Comparison of ENCODE assay signal across 19 cellular contexts in genomic region chr5:118968925-118969375, GRCh38. TPM values are rescaled to one million over a fixed set of nuclear protein-coding genes. Genes with fewer than 3 reads are reported as not detected.
A peak's percentile ranks its signal among the peaks of the same experiment; 100 is the strongest.
DNase-seq lines count a peak whose midpoint lies in the region; ATAC-seq and TF ChIP-seq lines count a peak whose summit lies in the region.
"Had no signal": no experiment of that assay in that cellular context is flagged by ENCODE, and none has a peak within 500 bp of the region (broad histone marks: within the 10 kb centered on the region; RNA-seq: fewer than 3 reads in every experiment).

No MANE protein-coding gene starts in this region.

- H3K4me3 ChIP-seq in SK-N-SH (ENCODE audit: low read depth in 2 of 2, low read length in 1 of 2) (no peak overlapping the region), vagina (no peak overlapping the region)
- H3K4me3 ChIP-seq: BLaER1 treated with 17β-estradiol and CSF1 and Interleukin-3, amounts not matched to agents 10 nM and 100 nM; Peyer's patch; upper lobe of left lung had no signal

- WGBS in SK-N-SH (ENCODE audit: low lambda C conversion rate) = 53% methylated on average over 2 of the region's 4 CpGs

- DNase-seq in SK-N-SH (no peak), astrocyte of the hippocampus (ENCODE audit: low read depth, low spot score) (peak; percentile 76), left cardiac atrium (peak; percentile 24), sciatic nerve (ENCODE audit: low spot score) (no peak), vagina (ENCODE audit: extremely low spot score in 2 of 2) (no peak), retina (no peak)
- no peak for DNase-seq in effector CD8-positive, alpha-beta T cell (lab: John Stamatoyannopoulos, UW)
- DNase-seq: activated T-cell treated with anti-CD3 and anti-CD28 coated beads, Interleukin-2, amount 50 U/mL, for 72 hours; DMS153; foreskin melanocyte; NCI-H1092 treated with DMSO at 0.1 percent for 48 hours; NCI-H82; Peyer's patch; stimulated activated naive CD8-positive, alpha-beta T cell treated with anti-CD3 and anti-CD28 coated beads, Interleukin-15, Interleukin-2, amounts not matched to agents 100 U/mL and 50 U/mL, for 24 hours; upper lobe of left lung had no signal

- ATAC-seq in SK-N-SH treated with all-trans-retinoic acid at 6 μM for 48 hours = peak; percentile 38
- ATAC-seq in left cardiac atrium = peak; percentile 83 to 86
- peak; percentile 22 for ATAC-seq in sciatic nerve
- ATAC-seq: activated T-cell treated with anti-CD3 and anti-CD28 coated beads, Interleukin-2, amount 50 U/mL, for 72 hours; stimulated activated naive CD8-positive, alpha-beta T cell treated with anti-CD3 and anti-CD28 coated beads, Interleukin-15, Interleukin-2, amounts not matched to agents 100 U/mL and 50 U/mL, for 24 hours had no signal

- H3K9me3 ChIP-seq in SK-N-SH (no peaks in the 10 kb centered on the region), vagina (no peaks in the 10 kb centered on the region)
- H3K9me3 ChIP-seq: Peyer's patch, upper lobe of left lung had no signal

- no peak for TF ChIP-seq POLR2A in vagina (IDR thresholded peaks at IDR 0.05)

- H3K27me3 ChIP-seq in SK-N-SH (ENCODE audit: insufficient read depth) = no peaks in the 10 kb centered on the region
- H3K27me3 ChIP-seq in vagina = no peaks in the 10 kb centered on the region
- H3K27me3 ChIP-seq: BLaER1 treated with 17β-estradiol and CSF1 and Interleukin-3, amounts not matched to agents 10 nM and 100 nM; Peyer's patch; upper lobe of left lung had no signal

- H3K4me2 ChIP-seq in SK-N-SH = no peak overlapping the region
- H3K4me2 ChIP-seq: BLaER1 treated with 17β-estradiol and CSF1 and Interleukin-3, amounts not matched to agents 10 nM and 100 nM; KMS-11 had no signal

- H3K9me2 ChIP-seq in SK-N-SH = no peaks in the 10 kb centered on the region

- TF ChIP-seq CTCF in SK-N-SH (IDR thresholded peaks at IDR 0.05) (no peak), vagina (IDR thresholded peaks at IDR 0.05) (no peak)

- POLR2A ChIA-PET in SK-N-SH (lab: Yijun Ruan, JAX) = no interaction called here

- H3K27ac ChIP-seq in SK-N-SH (ENCODE audit: low read depth in 2 of 2, low read length in 1 of 2) (no peak overlapping the region), vagina (no peak overlapping the region)
- H3K27ac ChIP-seq: BLaER1 treated with 17β-estradiol and CSF1 and Interleukin-3, amounts not matched to agents 10 nM and 100 nM; KMS-11; Peyer's patch; upper lobe of left lung; VCaP had no signal

- CTCF ChIA-PET in SK-N-SH (lab: Yijun Ruan, JAX) = interaction anchor here (2.3 to 3.9 kb wide), 2 partner anchors 12 to 19 kb away, joined by 9 to 13 read pairs; partner anchors contain the start of gene DTWD2

- H3K4me1 ChIP-seq in SK-N-SH (ENCODE audit: control insufficient read depth in 1 of 2, insufficient read depth in 2 of 2, low read depth in 1 of 2, low read length in 1 of 2) (no peaks in the 10 kb centered on the region; a peak in 1 of 4 replicates), vagina (no peaks in the 10 kb centered on the region)
- H3K4me1 ChIP-seq: BLaER1 treated with 17β-estradiol and CSF1 and Interleukin-3, amounts not matched to agents 10 nM and 100 nM; Peyer's patch; upper lobe of left lung had no signal

- intact Hi-C loops in left cardiac atrium (cut with DNase I) (no loop called here), sciatic nerve (cut with DNase I) (no loop called here), vagina (cut with DNase I) (no loop called here)

- no peak for TF ChIP-seq EP300 in SK-N-SH (IDR thresholded peaks at IDR 0.05; ENCODE audit: borderline replicate concordance in 1 of 2, low read depth in 1 of 2, low read length in 1 of 2)

- H2AFZ ChIP-seq in SK-N-SH (ENCODE audit: low read depth) = no peak overlapping the region

- no peaks in the 10 kb centered on the region for H3F3A ChIP-seq in SK-N-SH (replicated peaks; ENCODE audit: insufficient read depth)

- no peak overlapping the region for H3K9ac ChIP-seq in SK-N-SH
- H3K9ac ChIP-seq: BLaER1 treated with 17β-estradiol and CSF1 and Interleukin-3, amounts not matched to agents 10 nM and 100 nM; KMS-11 had no signal

- H3K36me3 ChIP-seq in SK-N-SH (replicated peaks in 1 of 2; ENCODE audit: control insufficient read depth in 1 of 2, insufficient read depth in 2 of 2, low read length in 1 of 2) (no peaks in the 10 kb centered on the region), vagina (no peaks in the 10 kb centered on the region)
- H3K36me3 ChIP-seq: BLaER1 treated with 17β-estradiol and CSF1 and Interleukin-3, amounts not matched to agents 10 nM and 100 nM; Peyer's patch; upper lobe of left lung had no signal

- no peak for TF ChIP-seq RAD21 in SK-N-SH (IDR thresholded peaks at IDR 0.05; ENCODE audit: low read length)

- H4K20me1 ChIP-seq in SK-N-SH (ENCODE audit: insufficient read depth) = no peaks in the 10 kb centered on the region
- H4K20me1 ChIP-seq: BLaER1 treated with 17β-estradiol and CSF1 and Interleukin-3, amounts not matched to agents 10 nM and 100 nM had no signal

- H3K79me2 ChIP-seq in SK-N-SH (ENCODE audit: insufficient read depth) = no peaks in the 10 kb centered on the region

TF ChIP-seq in SK-N-SH treated with all-trans-retinoic acid at 6 μM for 48 hours, 23 proteins besides CTCF, POLR2A, EP300 and RAD21 (continues in another document):
- TF ChIP-seq, protein P1, sequence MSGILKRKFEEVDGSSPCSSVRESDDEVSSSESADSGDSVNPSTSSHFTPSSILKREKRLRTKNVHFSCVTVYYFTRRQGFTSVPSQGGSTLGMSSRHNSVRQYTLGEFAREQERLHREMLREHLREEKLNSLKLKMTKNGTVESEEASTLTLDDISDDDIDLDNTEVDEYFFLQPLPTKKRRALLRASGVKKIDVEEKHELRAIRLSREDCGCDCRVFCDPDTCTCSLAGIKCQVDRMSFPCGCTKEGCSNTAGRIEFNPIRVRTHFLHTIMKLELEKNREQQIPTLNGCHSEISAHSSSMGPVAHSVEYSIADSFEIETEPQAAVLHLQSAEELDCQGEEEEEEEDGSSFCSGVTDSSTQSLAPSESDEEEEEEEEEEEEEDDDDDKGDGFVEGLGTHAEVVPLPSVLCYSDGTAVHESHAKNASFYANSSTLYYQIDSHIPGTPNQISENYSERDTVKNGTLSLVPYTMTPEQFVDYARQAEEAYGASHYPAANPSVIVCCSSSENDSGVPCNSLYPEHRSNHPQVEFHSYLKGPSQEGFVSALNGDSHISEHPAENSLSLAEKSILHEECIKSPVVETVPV (CRISPR knock-in tag; IDR thresholded peaks at IDR 0.05) = no peak
- TF ChIP-seq ZNF70 (CRISPR knock-in tag; IDR thresholded peaks at IDR 0.05) (no peak), ZNF565 (CRISPR knock-in tag; conservative IDR thresholded peaks at IDR 0.05; ENCODE audit: low read depth) (no peak), GLIS3 (CRISPR knock-in tag; IDR thresholded peaks at IDR 0.05) (no peak), BACH2 (CRISPR knock-in tag; IDR thresholded peaks at IDR 0.05; ENCODE audit: borderline replicate concordance) (no peak), ISL1 (CRISPR knock-in tag; IDR thresholded peaks at IDR 0.05) (no peak), ZFP3 (CRISPR knock-in tag; IDR thresholded peaks at IDR 0.05) (no peak), CSDC2 (CRISPR knock-in tag; IDR thresholded peaks at IDR 0.05) (no peak), ZFP30 (CRISPR knock-in tag; IDR thresholded peaks at IDR 0.05) (no peak), ESRRG (CRISPR knock-in tag; IDR thresholded peaks at IDR 0.05) (no peak)

TF ChIP-seq in SK-N-SH, 30 proteins besides CTCF, POLR2A, EP300 and RAD21 (continues in another document):
- TF ChIP-seq, protein P2, sequence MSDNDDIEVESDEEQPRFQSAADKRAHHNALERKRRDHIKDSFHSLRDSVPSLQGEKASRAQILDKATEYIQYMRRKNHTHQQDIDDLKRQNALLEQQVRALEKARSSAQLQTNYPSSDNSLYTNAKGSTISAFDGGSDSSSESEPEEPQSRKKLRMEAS (IDR thresholded peaks at IDR 0.05; ENCODE audit: low read depth) = no peak
- no peak for TF ChIP-seq MEF2A (IDR thresholded peaks at IDR 0.05; ENCODE audit: borderline replicate concordance, low read depth)
- no peak for TF ChIP-seq REST (IDR thresholded peaks at IDR 0.05; ENCODE audit: low read depth, low read length)
- TF ChIP-seq RCOR1 (IDR thresholded peaks at IDR 0.05; ENCODE audit: low read length) = no peak
- no peak for TF ChIP-seq NRF1 (IDR thresholded peaks at IDR 0.05; ENCODE audit: low read depth, low read length)
- TF ChIP-seq TAF1 (IDR thresholded peaks at IDR 0.05; ENCODE audit: borderline replicate concordance, low read depth, low read length) = no peak
- no peak for TF ChIP-seq TCF12 (IDR thresholded peaks at IDR 0.05)

RNA-seq across cellular contexts. Expression of gene DTWD2, which starts 19.4 kb away (rescaled TPM):
- 2.4 and 2.5 TPM in 2 replicates for polyA plus RNA-seq in SK-N-SH (2012; rRNA removed)
- 2.6 and 2.7 TPM in 2 replicates for polyA plus RNA-seq in SK-N-SH (2012; cell fraction: cytosol; rRNA removed)
- polyA plus RNA-seq in SK-N-SH (2012; cell fraction: nucleus; rRNA removed) = 3.3 and 7.4 TPM in 2 replicates
- total RNA-seq in left cardiac atrium = 10 to 100 TPM in 1 of 2 donors, 1 to 10 TPM in 1; 8.4 to 10.5 TPM
- 6.9 TPM for total RNA-seq in sciatic nerve
- total RNA-seq in vagina = 7.9 TPM

Comparison
In these comparisons a context has a peak if more than half of its experiments do, and no peak if none do; other contexts are left out.
1. ATAC-seq: peak in every context shown above with its lines; median percentile 84 in left cardiac atrium; 38 in SK-N-SH treated with all-trans-retinoic acid at 6 μM for 48 hours; 22 in sciatic nerve.
2. DNase-seq: peak in astrocyte of the hippocampus (single experiment) and left cardiac atrium (single experiment); none in SK-N-SH (single experiment), sciatic nerve (single experiment), vagina (0 of 2), retina (single experiment) and effector CD8-positive, alpha-beta T cell (single experiment).